In genomic region chr3:77859131-77859530, GRCh38 we compare ENCODE assay signal across 9 cellular contexts.
"Had no signal": no experiment of that assay in that cellular context is flagged by ENCODE, and none has a peak within 500 bp of the region (broad histone marks: within the 10 kb centered on the region; RNA-seq: fewer than 3 reads in every experiment).

No MANE protein-coding gene starts in this region.

- H3K27ac ChIP-seq: KMS-11 had no signal

- DNase-seq: GOT3, H7, HFFc6, Karpas-422, KBM-7 had no signal

- H3K4me1 ChIP-seq: HAP-1 had no signal

- H3K4me2 ChIP-seq: KMS-11 had no signal

- ATAC-seq: HCT116 had no signal

- H3K9ac ChIP-seq: KMS-11 had no signal

- FAIRE-seq: HTR-8/SVneo had no signal

- H3K4me3 ChIP-seq: HAP-1 had no signal

- H3K9me3 ChIP-seq: HAP-1 had no signal

- H3K36me3 ChIP-seq: HAP-1 had no signal
